Comparison of ENCODE assay signal across 8 cellular contexts in the genomic region with DNA sequence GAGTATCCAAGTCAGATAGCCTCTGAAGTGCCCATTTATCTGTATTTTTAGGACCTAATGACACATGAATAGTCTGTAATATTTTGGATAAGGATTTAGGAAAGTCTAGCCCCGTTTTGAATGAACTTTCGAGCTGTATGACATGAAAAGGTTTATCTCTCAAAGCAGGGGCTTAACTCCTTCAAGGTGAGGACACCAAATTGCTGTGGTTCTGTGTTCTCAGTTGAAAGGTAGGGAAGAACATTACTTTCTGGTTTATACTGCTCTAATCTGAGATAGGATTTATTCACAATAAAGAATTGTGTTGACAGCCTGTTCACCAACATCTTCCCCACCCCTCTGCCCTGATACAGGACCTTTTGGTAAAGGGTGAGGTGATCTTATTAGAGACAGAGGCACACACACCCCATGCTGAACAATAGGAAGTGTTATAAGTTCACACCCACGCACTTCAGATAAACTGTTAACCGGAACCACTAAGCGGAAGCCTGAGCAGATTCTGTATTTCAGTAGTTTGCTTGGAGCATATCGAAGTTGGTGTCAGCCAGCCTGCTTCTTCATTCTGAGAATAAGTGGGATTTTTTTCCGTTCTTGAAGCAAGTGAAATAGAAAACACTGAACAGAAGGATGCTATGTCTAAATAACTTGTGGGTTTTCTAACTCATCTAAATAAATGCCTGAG.
DNase-seq lines count a peak whose midpoint lies in the region; ATAC-seq lines count a peak whose summit lies in the region.

No MANE protein-coding gene starts in this region.

- no peaks in the 10 kb centered on the region for H3K27me3 Mint-ChIP-seq in activated T-helper 17 cell treated with anti-CD3 and anti-CD28 coated beads, Interleukin-2, amount 50 U/mL, for 72 hours

- no peaks in the 10 kb centered on the region for H3K9me3 ChIP-seq in aorta (ENCODE audit: control insufficient read depth, low read length)

- peaks cover 9% of the 10 kb centered on the region for H3K36me3 Mint-ChIP-seq in activated T-helper 17 cell treated with anti-CD3 and anti-CD28 coated beads, Interleukin-2, amount 50 U/mL, for 72 hours (ENCODE audit: low read depth)

- H3K36me3 ChIP-seq in aorta (ENCODE audit: control insufficient read depth in 1 of 2, insufficient read depth in 2 of 2, low read length in 1 of 2), result no peaks in the 10 kb centered on the region

- H3K9me3 Mint-ChIP-seq in activated T-helper 17 cell treated with anti-CD3 and anti-CD28 coated beads, Interleukin-2, amount 50 U/mL, for 72 hours, result no peaks in the 10 kb centered on the region

- WGBS in aorta, 2 donors, result 77% methylated on average over 7 of the region's 7 CpGs

- H3K4me1 ChIP-seq in aorta (ENCODE audit: control insufficient read depth in 1 of 2, insufficient read depth in 2 of 2, low read length in 2 of 2), result no peaks in the 10 kb centered on the region

- H3K4me3 Mint-ChIP-seq in activated T-helper 17 cell treated with anti-CD3 and anti-CD28 coated beads, Interleukin-2, amount 50 U/mL, for 72 hours, result peak overlapping the region; percentile 78

- no peak overlapping the region for H3K4me3 ChIP-seq in aorta (ENCODE audit: low read length in 2 of 2)

- peak; percentile 36 for DNase-seq in activated gamma-delta T cell treated with Interleukin-2 at 50 U/mL for 16 hours
- DNase-seq in activated gamma-delta T cell (lab: John Stamatoyannopoulos, UW), result no peak
- peak; percentile 57 for DNase-seq in stimulated activated CD4-positive, alpha-beta T cell treated with anti-CD3 and anti-CD28 coated beads, Interleukin-2, amount 100 ng/mL, for 4 hours (ENCODE audit: low read depth)
- DNase-seq in dedifferentiated amniotic fluid mesenchymal stem cell (ENCODE audit: extremely low spot score), result no peak
- no peak for DNase-seq in DMS 273 treated with DMSO at 0.1 percent for 48 hours (lab: John Stamatoyannopoulos, UW)
- DNase-seq in aorta, result no peak

- peak overlapping the region; percentile 94 for H3K27ac Mint-ChIP-seq in activated T-helper 17 cell treated with anti-CD3 and anti-CD28 coated beads, Interleukin-2, amount 50 U/mL, for 72 hours

- ATAC-seq in HG03520 (IDR thresholded peaks at IDR 0.05; ENCODE audit: unreplicated experiment), result peak; percentile 99
- ATAC-seq in activated T-helper 17 cell treated with anti-CD3 and anti-CD28 coated beads, Interleukin-2, amount 50 U/mL, for 72 hours (replicated peaks), result peak; percentile 99
- ATAC-seq in aorta (ENCODE audit: low FRiP score), result no peak

- H3K27me3 ChIP-seq in aorta (ENCODE audit: control insufficient read depth in 1 of 2, insufficient read depth in 2 of 2, low read length in 1 of 2), result no peaks in the 10 kb centered on the region

- peaks cover 26% of the 10 kb centered on the region for H3K4me1 Mint-ChIP-seq in activated T-helper 17 cell treated with anti-CD3 and anti-CD28 coated beads, Interleukin-2, amount 50 U/mL, for 72 hours

- H3K27ac ChIP-seq in aorta (ENCODE audit: low read depth in 1 of 2, low read length in 2 of 2), result no peak overlapping the region

- intact Hi-C loops in aorta (cut with DNase I), result no loop called here

Comparison
In these comparisons a context has a peak if more than half of its experiments do, and no peak if none do; other contexts are left out.
1. DNase-seq: peak in activated gamma-delta T cell treated with Interleukin-2 at 50 U/mL for 16 hours (single experiment) and stimulated activated CD4-positive, alpha-beta T cell treated with anti-CD3 and anti-CD28 coated beads, Interleukin-2, amount 100 ng/mL, for 4 hours (single experiment); none in activated gamma-delta T cell (single experiment), dedifferentiated amniotic fluid mesenchymal stem cell (single experiment), DMS 273 treated with DMSO at 0.1 percent for 48 hours (single experiment) and aorta (0 of 2).